In genomic region chr21:26715116-26715515, GRCh38 we compare ENCODE assay signal across 23 cellular contexts.
"Had no signal": no experiment of that assay in that cellular context is flagged by ENCODE, and none has a peak within 500 bp of the region (broad histone marks: within the 10 kb centered on the region; RNA-seq: fewer than 3 reads in every experiment).

No MANE protein-coding gene starts in this region.

- H3K4me1 ChIP-seq: ascending aorta, breast epithelium, colonic mucosa had no signal

- H3K4me3 Mint-ChIP-seq: activated B cell treated with CpG ODN at 0.5 μM for 24 hours; activated CD8-positive, alpha-beta T cell treated with anti-CD3 and anti-CD28 coated beads for 36 hours; activated naive CD4-positive, alpha-beta T cell treated with anti-CD3 and anti-CD28 coated beads for 36 hours; activated naive CD4-positive, alpha-beta T cell treated with anti-CD3 and anti-CD28 coated beads, Interleukin-2, amount 50 U/mL, for 24 hours; activated naive CD8-positive, alpha-beta T cell treated with anti-CD3 and anti-CD28 coated beads for 36 hours; activated naive CD8-positive, alpha-beta T cell treated with anti-CD3 and anti-CD28 coated beads, Interleukin-2, amount 50 U/mL, for 24 hours; activated T-cell treated with anti-CD3 and anti-CD28 coated beads, Interleukin-2, amount 50 U/mL, for 4 hours; brain; T-cell; T-helper 1 cell treated with Interleukin-12 subunit alpha and Interleukin-12 subunit beta and Interleukin-4 antibody, amounts not matched to agents 30 μg/mL and 1 μg/mL, for 36 hours had no signal

- H3K36me3 Mint-ChIP-seq: activated naive CD4-positive, alpha-beta T cell treated with anti-CD3 and anti-CD28 coated beads, Interleukin-2, amount 50 U/mL, for 24 hours; activated naive CD8-positive, alpha-beta T cell treated with anti-CD3 and anti-CD28 coated beads for 36 hours; brain; T-cell had no signal

- H3K27ac Mint-ChIP-seq: activated B cell treated with CpG ODN at 0.5 μM for 24 hours; activated CD8-positive, alpha-beta T cell treated with anti-CD3 and anti-CD28 coated beads for 36 hours; activated naive CD4-positive, alpha-beta T cell treated with anti-CD3 and anti-CD28 coated beads for 36 hours; activated naive CD4-positive, alpha-beta T cell treated with anti-CD3 and anti-CD28 coated beads, Interleukin-2, amount 50 U/mL, for 24 hours; activated naive CD8-positive, alpha-beta T cell treated with anti-CD3 and anti-CD28 coated beads for 36 hours; activated naive CD8-positive, alpha-beta T cell treated with anti-CD3 and anti-CD28 coated beads, Interleukin-2, amount 50 U/mL, for 24 hours; activated T-helper 2 cell treated with anti-CD3 and anti-CD28 coated beads, Interferon-gamma antibody, Interleukin-2, Interleukin-4, amounts not matched to agents 10 μg/mL and 5 μg/mL and 100 μg/mL, durations not matched to agents 14 hours and 24 hours and 36 hours; brain; T-cell; T-helper 1 cell treated with Interleukin-12 subunit alpha and Interleukin-12 subunit beta and Interleukin-4 antibody, amounts not matched to agents 30 μg/mL and 1 μg/mL, for 36 hours had no signal

- H3K36me3 ChIP-seq: ascending aorta, breast epithelium, cardiac muscle cell, colonic mucosa, WERI-Rb-1 had no signal

- H3K27ac ChIP-seq: ascending aorta, breast epithelium, cardiac muscle cell, colonic mucosa, WERI-Rb-1 had no signal

- H3K4me3 ChIP-seq: ascending aorta, breast epithelium, cardiac muscle cell, colonic mucosa had no signal

- H3K9me3 ChIP-seq: ascending aorta, breast epithelium, colonic mucosa had no signal

- H3K9me3 Mint-ChIP-seq: activated B cell treated with CpG ODN at 0.5 μM for 24 hours; activated CD8-positive, alpha-beta T cell treated with anti-CD3 and anti-CD28 coated beads for 36 hours; activated naive CD4-positive, alpha-beta T cell treated with anti-CD3 and anti-CD28 coated beads for 36 hours; activated naive CD4-positive, alpha-beta T cell treated with anti-CD3 and anti-CD28 coated beads, Interleukin-2, amount 50 U/mL, for 24 hours; activated naive CD8-positive, alpha-beta T cell treated with anti-CD3 and anti-CD28 coated beads for 36 hours; activated naive CD8-positive, alpha-beta T cell treated with anti-CD3 and anti-CD28 coated beads, Interleukin-2, amount 50 U/mL, for 24 hours; activated T-cell treated with anti-CD3 and anti-CD28 coated beads, Interleukin-2, amount 50 U/mL, for 4 hours; activated T-helper 2 cell treated with anti-CD3 and anti-CD28 coated beads, Interferon-gamma antibody, Interleukin-2, Interleukin-4, amounts not matched to agents 10 μg/mL and 5 μg/mL and 100 μg/mL, durations not matched to agents 14 hours and 24 hours and 36 hours; brain; T-cell; T-helper 1 cell treated with Interleukin-12 subunit alpha and Interleukin-12 subunit beta and Interleukin-4 antibody, amounts not matched to agents 30 μg/mL and 1 μg/mL, for 36 hours had no signal

- H3K4me1 Mint-ChIP-seq: activated B cell treated with CpG ODN at 0.5 μM for 24 hours; activated naive CD4-positive, alpha-beta T cell treated with anti-CD3 and anti-CD28 coated beads, Interleukin-2, amount 50 U/mL, for 24 hours; activated naive CD8-positive, alpha-beta T cell treated with anti-CD3 and anti-CD28 coated beads for 36 hours; activated naive CD8-positive, alpha-beta T cell treated with anti-CD3 and anti-CD28 coated beads, Interleukin-2, amount 50 U/mL, for 24 hours had no signal

- H3K27me3 ChIP-seq: ascending aorta, breast epithelium, cardiac muscle cell, colonic mucosa had no signal

- ATAC-seq: activated CD4-positive, CD25-positive, alpha-beta regulatory T cell treated with anti-CD3 and anti-CD28 coated beads, Interleukin-2, amount 50 U/mL, for 24 hours; activated CD8-positive, alpha-beta T cell treated with anti-CD3 and anti-CD28 coated beads for 36 hours; activated T-cell treated with anti-CD3 and anti-CD28 coated beads, Interleukin-2, amount 50 U/mL, for 4 hours; T-cell had no signal

- DNase-seq: activated B cell treated with CpG ODN at 0.5 μM for 24 hours; activated CD4-positive, alpha-beta T cell treated with anti-CD3 and anti-CD28 coated beads, Interleukin-2, amount 50 U/mL, for 1 hour; activated CD8-positive, alpha-beta memory T cell treated with anti-CD3 and anti-CD28 coated beads for 24 hours; activated effector memory CD4-positive, alpha-beta T cell treated with anti-CD3 and anti-CD28 coated beads, Interleukin-2, amount 50 U/mL, for 16 hours; activated naive CD4-positive, alpha-beta T cell treated with anti-CD3 and anti-CD28 coated beads for 36 hours; activated naive CD8-positive, alpha-beta T cell treated with anti-CD3 and anti-CD28 coated beads for 36 hours; activated T-cell treated with anti-CD3 and anti-CD28 coated beads, Interleukin-2, amount 50 U/mL, for 4 hours; central memory CD4-positive, alpha-beta T cell; cerebellar nuclear complex; colonic mucosa; effector CD8-positive, alpha-beta T cell; T-cell; WERI-Rb-1 had no signal
